ENCODE assay signal across 8 cellular contexts in genomic region chr9:37485389-37486255, GRCh38. TPM values are rescaled to one million over a fixed set of nuclear protein-coding genes. Genes with fewer than 3 reads are reported as not detected.
DNase-seq lines count a peak whose midpoint lies in the region; ATAC-seq and TF ChIP-seq lines count a peak whose summit lies in the region.

TSS of gene POLR1E (plus strand) at chr9:37485948. CDS start at chr9:37486048, 100 bp downstream.

- peak within 1 kb of the TSS; percentile 81 for H3K9ac ChIP-seq in iPS-20b (ENCODE audit: low read depth, low read length)

- H3K27ac ChIP-seq in VCaP, result peak within 1 kb of the TSS; percentile 79
- H3K27ac ChIP-seq in breast epithelium, result peak within 1 kb of the TSS; percentile 82 to 88
- no peak within 1 kb of the TSS for H3K27ac ChIP-seq in iPS-20b (ENCODE audit: low read length)
- H3K27ac ChIP-seq in skin epidermis, result peak within 1 kb of the TSS in 20 of 21 experiments; percentile 28 to 95 (median 82)

- DNase-seq in AG04449 (ENCODE audit: low read depth, low spot score), result peak; percentile 40
- DNase-seq in NCI-H2196 treated with DMSO at 0.1 percent for 48 hours (lab: John Stamatoyannopoulos, UW; ENCODE audit: unreplicated experiment), result peak; percentile 86
- DNase-seq in breast epithelium (ENCODE audit: low spot score in 2 of 2), result peak; percentile 95

- H3K9me3 ChIP-seq in breast epithelium (no peaks in the 10 kb centered on the region), iPS-20b (ENCODE audit: insufficient read depth, low read depth, low read length) (no peaks in the 10 kb centered on the region)

- intact Hi-C loops in breast epithelium (cut with DNase I; ENCODE audit: low total_unique reads), result loop anchor here (10.0 kb wide), 2 partner anchors 61 to 109 kb away; partner anchors contain the start of genes GRHPR and TOMM5

- TF ChIP-seq CTCF in AG04449 (IDR thresholded peaks at IDR 0.05; ENCODE audit: insufficient read depth, low read length, missing control alignments) (no peak), VCaP (conservative IDR thresholded peaks at IDR 0.05) (no peak), breast epithelium (IDR thresholded peaks at IDR 0.05) (no peak)

- peak; percentile 90 for ATAC-seq in GM18873 (IDR thresholded peaks at IDR 0.05; ENCODE audit: low FRiP score, unreplicated experiment)
- ATAC-seq in HG03135 (IDR thresholded peaks at IDR 0.05; ENCODE audit: unreplicated experiment), result peak; percentile 96

- POLR2A ChIA-PET in AG04449 (lab: Yijun Ruan, JAX), result interaction anchor here (0.9 kb wide), 1 partner anchor 20 kb away, joined by 3 read pairs; the partner anchor contains the start of gene ZBTB5

- H3K36me3 ChIP-seq in breast epithelium, result no peaks in the 10 kb centered on the region
- H3K36me3 ChIP-seq in iPS-20b (ENCODE audit: insufficient read depth, low read depth, low read length), result peaks cover 34% of the 10 kb centered on the region

- peak; percentile 53 for TF ChIP-seq POLR2A in breast epithelium (IDR thresholded peaks at IDR 0.05)

- peaks cover 0 to 6% of the 10 kb centered on the region in 2 donors for H3K27me3 ChIP-seq in breast epithelium
- no peaks in the 10 kb centered on the region for H3K27me3 ChIP-seq in iPS-20b (ENCODE audit: insufficient read depth, low read length)

- H3K4me1 ChIP-seq in breast epithelium (peaks cover 0 to 14% of the 10 kb centered on the region in 2 donors), iPS-20b (ENCODE audit: insufficient read depth, low read length) (peaks cover 6% of the 10 kb centered on the region; the same call in 1 of the 2 replicates)

- CTCF ChIA-PET in AG04449 (lab: Yijun Ruan, JAX), result interaction anchor here (0.6 to 2.4 kb wide), 7 partner anchors 11 to 778 kb away, joined by 3 to 8 read pairs (median 3); partner anchors contain the start of gene FBXO10

- H3K4me3 ChIP-seq in AG04449 (ENCODE audit: low read depth, low read length) (peak within 1 kb of the TSS; percentile 89), breast epithelium (peak within 1 kb of the TSS; percentile 63 to 77 (median 73)), iPS-20b (ENCODE audit: low read length) (peak within 1 kb of the TSS; percentile 89), skin epidermis (peak within 1 kb of the TSS; percentile 52 to 84 (median 76))

RNA-seq across cellular contexts. Expression of gene POLR1E, which starts in this region (rescaled TPM):
- 10 to 100 TPM; 28.8 to 33.9 (median 30.8) TPM for total RNA-seq in breast epithelium

Comparison
In these comparisons a context has a peak if more than half of its experiments do, and no peak if none do; other contexts are left out.
1. DNase-seq: peak in every context shown above with its lines; median percentile 95 in breast epithelium; 86 in NCI-H2196 treated with DMSO at 0.1 percent for 48 hours; 40 in AG04449.